ENCODE assay signal across 26 cellular contexts in the genomic region with DNA sequence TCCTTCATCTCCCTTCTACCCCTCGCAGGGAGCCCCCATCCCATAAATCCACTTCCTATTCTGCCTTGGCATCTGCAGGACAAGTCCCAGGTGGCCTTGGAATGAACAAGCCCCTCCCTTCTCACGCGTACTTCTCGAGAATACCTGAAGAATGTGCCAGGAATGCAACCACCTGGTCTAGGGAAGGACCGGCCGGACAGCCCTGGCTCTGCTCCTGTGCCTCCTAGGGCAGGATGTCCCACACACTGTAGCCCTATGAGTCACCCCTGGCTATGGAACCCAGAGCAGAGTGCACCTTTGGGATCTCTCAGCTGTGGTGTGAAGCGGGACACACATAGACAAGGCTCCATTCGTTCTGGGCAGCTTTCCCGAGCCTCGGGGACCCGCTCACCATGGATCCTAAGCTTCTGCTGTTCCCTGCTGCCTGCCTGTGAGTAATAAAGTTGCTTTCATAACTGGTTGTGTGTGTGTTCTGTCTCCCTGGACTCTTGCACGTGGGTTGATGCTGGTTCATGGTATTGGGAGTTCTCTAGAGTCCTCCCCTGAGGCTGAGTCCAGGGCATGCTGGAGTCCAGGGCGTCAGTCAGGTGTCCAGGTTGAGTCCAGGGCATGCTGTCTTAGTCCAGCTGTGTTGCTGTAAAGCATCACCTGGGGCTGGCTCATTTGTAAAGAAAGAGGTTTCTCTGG. TPM values are rescaled to one million over a fixed set of nuclear protein-coding genes. Genes with fewer than 3 reads are reported as not detected.
DNase-seq lines count a peak whose midpoint lies in the region; ATAC-seq, FAIRE-seq and TF ChIP-seq lines count a peak whose summit lies in the region.
"Had no signal": no experiment of that assay in that cellular context is flagged by ENCODE, and none has a peak within 500 bp of the region (broad histone marks: within the 10 kb centered on the region; RNA-seq: fewer than 3 reads in every experiment).

No MANE protein-coding gene starts in this region.

- no peak overlapping the region for H3K4me3 ChIP-seq in bronchial epithelial cell (ENCODE audit: low read depth, low read length)
- no peak overlapping the region for H3K4me3 ChIP-seq in SJCRH30
- H3K4me3 ChIP-seq: adrenal gland, cardiac muscle cell, left ventricle myocardium inferior, stomach had no signal

- H3K36me3 ChIP-seq in bronchial epithelial cell (ENCODE audit: control insufficient read depth, insufficient read depth, low read length) (no peaks in the 10 kb centered on the region), SJCRH30 (no peaks in the 10 kb centered on the region)
- H3K36me3 ChIP-seq: adrenal gland, cardiac muscle cell, left ventricle myocardium inferior, stomach had no signal

- H3K27me3 Mint-ChIP-seq in activated naive CD8-positive, alpha-beta T cell treated with anti-CD3 and anti-CD28 coated beads, Interleukin-2, amount 50 U/mL, for 24 hours: peaks cover 10% of the 10 kb centered on the region

- no peaks in the 10 kb centered on the region for H3K9me3 ChIP-seq in SJCRH30 (replicated peaks)
- H3K9me3 ChIP-seq: adrenal gland, left ventricle myocardium inferior, stomach had no signal

- H3K27ac Mint-ChIP-seq in activated naive CD8-positive, alpha-beta T cell treated with anti-CD3 and anti-CD28 coated beads, Interleukin-2, amount 50 U/mL, for 24 hours: no peak overlapping the region
- H3K27ac Mint-ChIP-seq: activated T-helper 17 cell treated with anti-CD3 and anti-CD28 coated beads, Interleukin-2, amount 50 U/mL, for 72 hours; T-helper 17 cell had no signal

- ATAC-seq in sciatic nerve: no peak
- no peak for ATAC-seq in HG03135 (IDR thresholded peaks at IDR 0.05; ENCODE audit: unreplicated experiment)
- ATAC-seq in activated naive CD8-positive, alpha-beta T cell treated with anti-CD3 and anti-CD28 coated beads, Interleukin-2, amount 50 U/mL, for 24 hours: no peak
- no peak for ATAC-seq in HG03520 (IDR thresholded peaks at IDR 0.05; ENCODE audit: unreplicated experiment)
- ATAC-seq: activated T-helper 17 cell treated with anti-CD3 and anti-CD28 coated beads, Interleukin-2, amount 50 U/mL, for 72 hours; T-helper 17 cell had no signal

- DNase-seq in HPDE6-E6E7 (ENCODE audit: extremely low spot score) (peak; percentile 54), bronchial epithelial cell (ENCODE audit: low read depth) (peak; percentile 13), kidney tubule cell (ENCODE audit: low spot score) (peak; percentile 87), sciatic nerve (ENCODE audit: low spot score) (peak; percentile 28), SJCRH30 (no peak)
- no peak for DNase-seq in activated naive CD8-positive, alpha-beta T cell treated with anti-CD3 and anti-CD28 coated beads, Interleukin-2, amount 50 U/mL, for 24 hours
- DNase-seq: activated CD8-positive, alpha-beta memory T cell treated with anti-CD3 and anti-CD28 coated beads for 24 hours; DND-41; effector memory CD4-positive, alpha-beta T cell; GOT3; hippocampal formation; KBM-7; left ventricle myocardium inferior; NCI-H2107; NCI-H524 treated with DMSO at 0.1 percent for 48 hours; SHP77 treated with DMSO at 0.1 percent for 48 hours; stomach; T-helper 17 cell had no signal

- TF ChIP-seq CTCF in bronchial epithelial cell (IDR thresholded peaks at IDR 0.05; ENCODE audit: insufficient read depth, low read length, severe bottlenecking): no peak

- H3K27me3 ChIP-seq in bronchial epithelial cell (ENCODE audit: control insufficient read depth, insufficient read depth, low read length): no peaks in the 10 kb centered on the region
- H3K27me3 ChIP-seq in SJCRH30: no peaks in the 10 kb centered on the region

- no peaks in the 10 kb centered on the region for H3K4me1 Mint-ChIP-seq in activated naive CD8-positive, alpha-beta T cell treated with anti-CD3 and anti-CD28 coated beads, Interleukin-2, amount 50 U/mL, for 24 hours
- H3K4me1 Mint-ChIP-seq: activated T-helper 17 cell treated with anti-CD3 and anti-CD28 coated beads, Interleukin-2, amount 50 U/mL, for 72 hours; CD8-positive, alpha-beta memory T cell had no signal

- no peak overlapping the region for H3K4me3 Mint-ChIP-seq in activated naive CD8-positive, alpha-beta T cell treated with anti-CD3 and anti-CD28 coated beads, Interleukin-2, amount 50 U/mL, for 24 hours
- H3K4me3 Mint-ChIP-seq: activated T-helper 17 cell treated with anti-CD3 and anti-CD28 coated beads, Interleukin-2, amount 50 U/mL, for 72 hours; CD8-positive, alpha-beta memory T cell; T-helper 17 cell had no signal

- H3K36me3 Mint-ChIP-seq in activated naive CD8-positive, alpha-beta T cell treated with anti-CD3 and anti-CD28 coated beads, Interleukin-2, amount 50 U/mL, for 24 hours (ENCODE audit: low read depth): no peaks in the 10 kb centered on the region
- H3K36me3 Mint-ChIP-seq: CD8-positive, alpha-beta memory T cell had no signal

- intact Hi-C loops in sciatic nerve (cut with DNase I): no loop called here

- H3K4me1 ChIP-seq in SJCRH30: no peaks in the 10 kb centered on the region
- H3K4me1 ChIP-seq: adrenal gland, left ventricle myocardium inferior, parathyroid adenoma, stomach had no signal

- no peaks in the 10 kb centered on the region for H3K9me3 Mint-ChIP-seq in activated naive CD8-positive, alpha-beta T cell treated with anti-CD3 and anti-CD28 coated beads, Interleukin-2, amount 50 U/mL, for 24 hours
- H3K9me3 Mint-ChIP-seq: activated T-helper 17 cell treated with anti-CD3 and anti-CD28 coated beads, Interleukin-2, amount 50 U/mL, for 72 hours had no signal

- no peak overlapping the region for H3K27ac ChIP-seq in SJCRH30
- H3K27ac ChIP-seq: adrenal gland, cardiac muscle cell, HL-60, left ventricle myocardium inferior, parathyroid adenoma, stomach had no signal

- FAIRE-seq in bronchial epithelial cell (lab: Jason Lieb, UNC): peak; percentile 92

RNA-seq across cellular contexts. Expression of a gene that starts 7.6 kb away (rescaled TPM):
- total RNA-seq in bronchial epithelial cell (0.64 TPM in 1 of 2 replicates, not detected in the other), sciatic nerve (2.5 TPM)
- total RNA-seq in SJCRH30 (2014; rRNA removed; shearing (Covaris generic)): 0.03 TPM in 1 of 2 replicates, not detected in the other

RNA-seq across cellular contexts. Expression of a gene that starts 41.7 kb away (rescaled TPM):
- total RNA-seq in bronchial epithelial cell (not detected in 2 replicates), sciatic nerve (not detected)
- 1.4 TPM in 2 replicates for total RNA-seq in SJCRH30 (2014; rRNA removed; shearing (Covaris generic))
- total RNA-seq: activated T-helper 17 cell treated with anti-CD3 and anti-CD28 coated beads, Interleukin-2, amount 50 U/mL, for 72 hours; cardiac muscle cell; CD8-positive, alpha-beta memory T cell; left ventricle myocardium inferior; stomach; T-helper 17 cell had no signal

RNA-seq across cellular contexts. Expression of a gene that starts 56.3 kb away (rescaled TPM):
- total RNA-seq in bronchial epithelial cell (70.8 and 301 TPM in 2 replicates), sciatic nerve (174 TPM)
- 338 and 409 TPM in 2 replicates for total RNA-seq in SJCRH30 (2014; rRNA removed; shearing (Covaris generic))

RNA-seq across cellular contexts. Expression of a gene that starts 56.6 kb away (rescaled TPM):
- total RNA-seq in bronchial epithelial cell (2.9 and 5.2 TPM in 2 replicates), sciatic nerve (14.6 TPM)
- total RNA-seq in SJCRH30 (2014; rRNA removed; shearing (Covaris generic)): 3.2 and 3.4 TPM in 2 replicates

Comparison
In these comparisons a context has a peak if more than half of its experiments do, and no peak if none do; other contexts are left out.
1. DNase-seq: peak in HPDE6-E6E7 (single experiment), bronchial epithelial cell (single experiment), kidney tubule cell (single experiment) and sciatic nerve (single experiment); none in SJCRH30 (0 of 2) and activated naive CD8-positive, alpha-beta T cell treated with anti-CD3 and anti-CD28 coated beads, Interleukin-2, amount 50 U/mL, for 24 hours (single experiment).